ENCODE assay signal across 29 cellular contexts in genomic region chrX:154142386-154142785, GRCh38. TPM values are rescaled to one million over a fixed set of nuclear protein-coding genes. Genes with fewer than 3 reads are reported as not detected.
"Had no signal": no experiment of that assay in that cellular context is flagged by ENCODE, and none has a peak within 500 bp of the region (broad histone marks: within the 10 kb centered on the region; RNA-seq: fewer than 3 reads in every experiment).

No MANE protein-coding gene starts in this region.

- H3K27ac ChIP-seq: colonic mucosa, epithelial cell of prostate, esophagus squamous epithelium, gastrocnemius medialis, heart right ventricle, left lung, lower lobe of right lung had no signal

- H3K4me1 ChIP-seq: colonic mucosa, esophagus squamous epithelium, gastrocnemius medialis, heart right ventricle, left lung, lower lobe of right lung had no signal

- ATAC-seq: effector memory CD8-positive, alpha-beta T cell; esophagus mucosa; gastrocnemius medialis; heart right ventricle; left lung; left ventricle myocardium superior; lower lobe of right lung had no signal

- H3K9me3 ChIP-seq: colonic mucosa, esophagus squamous epithelium, gastrocnemius medialis, heart right ventricle, left lung, lower lobe of right lung had no signal

- DNase-seq: colonic mucosa; cortex of kidney; effector CD8-positive, alpha-beta T cell; effector memory CD8-positive, alpha-beta T cell; endodermal cell; erythroblast; esophagus squamous epithelium; foreskin fibroblast; foreskin melanocyte; gastrocnemius medialis; glutamatergic neuron; head of caudate nucleus; heart right ventricle; hippocampal formation; left cardiac atrium; left lung; left ventricle myocardium superior; lower lobe of right lung; mesendoderm; midbrain had no signal

- H3K27me3 ChIP-seq: colonic mucosa, esophagus squamous epithelium, gastrocnemius medialis, left lung had no signal

- H3K36me3 ChIP-seq: colonic mucosa, esophagus squamous epithelium, gastrocnemius medialis, heart right ventricle, left lung, lower lobe of right lung had no signal

- H3K4me3 ChIP-seq: colonic mucosa, esophagus squamous epithelium, gastrocnemius medialis, heart right ventricle, left lung, lower lobe of right lung had no signal

RNA-seq across cellular contexts. Expression of gene OPN1LW, which starts 1.7 kb away (rescaled TPM):
- total RNA-seq: chondrocyte, colonic mucosa, endodermal cell, esophagus mucosa, esophagus squamous epithelium, gastrocnemius medialis, glomerular endothelial cell, heart right ventricle, kidney epithelial cell, left cardiac atrium, left lung, left ventricle myocardium superior, lower leg skin, lower lobe of right lung, mononuclear cell, mucosa of gallbladder had no signal

RNA-seq across cellular contexts. Expression of gene OPN1MW, which starts 40.0 kb away (rescaled TPM):
- total RNA-seq: chondrocyte, colonic mucosa, dermis microvascular lymphatic vessel endothelial cell, endodermal cell, esophagus mucosa, esophagus squamous epithelium, gastrocnemius medialis, glomerular endothelial cell, heart right ventricle, kidney epithelial cell, left cardiac atrium, left lung, left ventricle myocardium superior, lower leg skin, lower lobe of right lung, mononuclear cell, mucosa of gallbladder had no signal
